ENCODE assay signal across 8 cellular contexts in genomic region chr5:123610665-123611406, GRCh38.
DNase-seq lines count a peak whose midpoint lies in the region; ATAC-seq and TF ChIP-seq lines count a peak whose summit lies in the region.

No MANE protein-coding gene starts in this region.

- H3K27me3 Mint-ChIP-seq in T-helper 17 cell, result no peaks in the 10 kb centered on the region
- H3K27me3 Mint-ChIP-seq in naive thymus-derived CD8-positive, alpha-beta T cell, result no peaks in the 10 kb centered on the region

- ATAC-seq in T-helper 17 cell, result peak; percentile 81
- peak in 1 of 2 donors; percentile 54 for ATAC-seq in naive thymus-derived CD8-positive, alpha-beta T cell
- ATAC-seq in HG03095 (IDR thresholded peaks at IDR 0.05; ENCODE audit: unreplicated experiment), result no peak

- no peak for TF ChIP-seq EP300 in esophagus muscularis mucosa (IDR thresholded peaks at IDR 0.05)

- H3K4me3 ChIP-seq in esophagus muscularis mucosa, result no peak overlapping the region

- WGBS in esophagus muscularis mucosa, result 39% methylated on average over 5 of the region's 5 CpGs

- peaks cover 17% of the 10 kb centered on the region for H3K4me1 Mint-ChIP-seq in T-helper 17 cell
- peaks cover 0 to 4% (median 1%) of the 10 kb centered on the region in 4 donors for H3K4me1 Mint-ChIP-seq in naive thymus-derived CD8-positive, alpha-beta T cell

- H3K9me3 ChIP-seq in T-helper 17 cell (ENCODE audit: control insufficient read depth, low read length, poor library complexity, severe bottlenecking) (no peaks in the 10 kb centered on the region), esophagus muscularis mucosa (no peaks in the 10 kb centered on the region)

- no peaks in the 10 kb centered on the region for H3K9me3 Mint-ChIP-seq in naive thymus-derived CD8-positive, alpha-beta T cell

- no peaks in the 10 kb centered on the region for H3K27me3 ChIP-seq in esophagus muscularis mucosa

- peaks cover 0 to 6% (median 0%) of the 10 kb centered on the region in 4 donors for H3K4me1 ChIP-seq in esophagus muscularis mucosa

- peaks cover 0 to 21% (median 9%) of the 10 kb centered on the region in 4 donors for H3K36me3 ChIP-seq in esophagus muscularis mucosa

- H3K36me3 Mint-ChIP-seq in T-helper 17 cell (ENCODE audit: low read depth), result peaks cover 6% of the 10 kb centered on the region
- H3K36me3 Mint-ChIP-seq in naive thymus-derived CD8-positive, alpha-beta T cell, result peaks cover 0 to 42% (median 13%) of the 10 kb centered on the region in 3 donors

- peak in 2 of 3 experiments; percentile 95 to 96 for TF ChIP-seq CTCF in esophagus muscularis mucosa (IDR thresholded peaks at IDR 0.05)

- peak; percentile 15 for DNase-seq in stimulated activated CD4-positive, alpha-beta T cell treated with anti-CD3 and anti-CD28 coated beads, Interleukin-2, amount 100 ng/mL, for 4 hours (ENCODE audit: low read depth)
- DNase-seq in stimulated activated CD4-positive, alpha-beta T cell treated with anti-CD3 and anti-CD28 coated beads, Interleukin-15, amount 100 ng/mL, for 24 hours, result no peak
- DNase-seq in H4 (ENCODE audit: low spot score), result peak; percentile 59
- DNase-seq in M059J (ENCODE audit: low read depth), result peak; percentile 56
- peak in 1 of 3 donors; percentile 17 for DNase-seq in T-helper 17 cell
- no peak for DNase-seq in esophagus muscularis mucosa (ENCODE audit: extremely low spot score)
- DNase-seq in naive thymus-derived CD8-positive, alpha-beta T cell, result peak in 6 of 10 donors; percentile 10 to 62 (median 42)

- no peak overlapping the region for H3K4me3 Mint-ChIP-seq in T-helper 17 cell
- H3K4me3 Mint-ChIP-seq in naive thymus-derived CD8-positive, alpha-beta T cell, result no peak overlapping the region

- intact Hi-C loops in esophagus muscularis mucosa (cut with DNase I), result loop anchor here (5.0 kb wide), 1 partner anchor 189 kb away; the partner anchor contains the start of gene CEP120

- TF ChIP-seq POLR2A in esophagus muscularis mucosa (IDR thresholded peaks at IDR 0.05; ENCODE audit: low read depth), result no peak

- POLR2A ChIA-PET in naive thymus-derived CD8-positive, alpha-beta T cell (lab: Charles Lee), result interaction anchor here (1.1 kb wide), 1 partner anchor 188 kb away, joined by 5 read pairs; the partner anchor contains the start of gene CEP120

- H3K27ac Mint-ChIP-seq in T-helper 17 cell, result peak overlapping the region; percentile 92
- peak overlapping the region in 7 of 10 donors; percentile 25 to 80 (median 59) for H3K27ac Mint-ChIP-seq in naive thymus-derived CD8-positive, alpha-beta T cell

- H3K27ac ChIP-seq in esophagus muscularis mucosa (replicated peaks in 1 of 4), result no peak overlapping the region

Comparison
In these comparisons a context has a peak if more than half of its experiments do, and no peak if none do; other contexts are left out.
1. DNase-seq: peak in stimulated activated CD4-positive, alpha-beta T cell treated with anti-CD3 and anti-CD28 coated beads, Interleukin-2, amount 100 ng/mL, for 4 hours (single experiment), H4 (single experiment), M059J (single experiment) and naive thymus-derived CD8-positive, alpha-beta T cell (6 of 10); none in stimulated activated CD4-positive, alpha-beta T cell treated with anti-CD3 and anti-CD28 coated beads, Interleukin-15, amount 100 ng/mL, for 24 hours (single experiment) and esophagus muscularis mucosa (single experiment).